2 cellular contexts compared by ENCODE assay signal in the genomic region with DNA sequence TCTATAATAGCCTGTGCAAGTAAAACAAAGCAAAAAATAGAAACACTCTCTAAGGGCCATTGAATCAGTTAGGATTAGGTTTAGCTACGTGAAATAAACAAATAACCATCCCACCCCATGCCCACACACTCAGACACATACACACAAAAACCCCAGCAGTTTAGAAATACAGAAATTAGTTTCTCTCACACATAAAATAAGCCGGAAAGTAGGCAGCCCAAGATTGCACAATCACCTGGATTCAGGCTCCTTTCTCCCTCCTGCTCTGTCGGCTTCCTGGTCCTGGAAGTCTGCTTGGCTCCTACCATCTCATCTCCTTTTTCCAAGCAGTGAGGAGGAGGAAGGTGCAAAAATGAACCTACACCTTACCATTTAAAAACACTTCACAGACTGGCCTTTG.
TF ChIP-seq lines count a peak whose summit lies in the region.

No MANE protein-coding gene starts in this region.

TF ChIP-seq in SK-N-SH, 30 proteins besides CTCF, POLR2A, EP300 and RAD21:
- TF ChIP-seq ELF1 (IDR thresholded peaks at IDR 0.05) (no peak), FOXM1 (IDR thresholded peaks at IDR 0.05; ENCODE audit: low read depth) (no peak), MXI1 (IDR thresholded peaks at IDR 0.05; ENCODE audit: low read depth, low read length) (no peak), SIN3A (IDR thresholded peaks at IDR 0.05; ENCODE audit: borderline replicate concordance, low read depth, low read length) (no peak), FOXJ3 (CRISPR knock-in tag; IDR thresholded peaks at IDR 0.05) (no peak), EZH2phosphoT487 (IDR thresholded peaks at IDR 0.05; ENCODE audit: borderline replicate concordance, low read depth) (no peak), JUND (IDR thresholded peaks at IDR 0.05) (no peak), TCF12 (IDR thresholded peaks at IDR 0.05) (no peak), GABPA (IDR thresholded peaks at IDR 0.05; ENCODE audit: low read depth) (no peak), YY1 (IDR thresholded peaks at IDR 0.05; ENCODE audit: low read depth) (no peak), RXRA (IDR thresholded peaks at IDR 0.05; ENCODE audit: borderline replicate concordance, low read depth) (no peak), MEF2A (IDR thresholded peaks at IDR 0.05; ENCODE audit: borderline replicate concordance, low read depth) (no peak), TEAD4 (IDR thresholded peaks at IDR 0.05; ENCODE audit: borderline replicate concordance, insufficient read depth) (no peak), TAF1 (IDR thresholded peaks at IDR 0.05; ENCODE audit: borderline replicate concordance, low read depth, low read length) (no peak)
- TF ChIP-seq, protein P1, sequence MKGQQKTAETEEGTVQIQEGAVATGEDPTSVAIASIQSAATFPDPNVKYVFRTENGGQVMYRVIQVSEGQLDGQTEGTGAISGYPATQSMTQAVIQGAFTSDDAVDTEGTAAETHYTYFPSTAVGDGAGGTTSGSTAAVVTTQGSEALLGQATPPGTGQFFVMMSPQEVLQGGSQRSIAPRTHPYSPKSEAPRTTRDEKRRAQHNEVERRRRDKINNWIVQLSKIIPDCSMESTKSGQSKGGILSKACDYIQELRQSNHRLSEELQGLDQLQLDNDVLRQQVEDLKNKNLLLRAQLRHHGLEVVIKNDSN (IDR thresholded peaks at IDR 0.05; ENCODE audit: borderline replicate concordance, low read depth): no peak
- TF ChIP-seq, protein P2, sequence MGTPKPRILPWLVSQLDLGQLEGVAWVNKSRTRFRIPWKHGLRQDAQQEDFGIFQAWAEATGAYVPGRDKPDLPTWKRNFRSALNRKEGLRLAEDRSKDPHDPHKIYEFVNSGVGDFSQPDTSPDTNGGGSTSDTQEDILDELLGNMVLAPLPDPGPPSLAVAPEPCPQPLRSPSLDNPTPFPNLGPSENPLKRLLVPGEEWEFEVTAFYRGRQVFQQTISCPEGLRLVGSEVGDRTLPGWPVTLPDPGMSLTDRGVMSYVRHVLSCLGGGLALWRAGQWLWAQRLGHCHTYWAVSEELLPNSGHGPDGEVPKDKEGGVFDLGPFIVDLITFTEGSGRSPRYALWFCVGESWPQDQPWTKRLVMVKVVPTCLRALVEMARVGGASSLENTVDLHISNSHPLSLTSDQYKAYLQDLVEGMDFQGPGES (IDR thresholded peaks at IDR 0.05; ENCODE audit: low read depth, low read length): no peak
- TF ChIP-seq, protein P3, sequence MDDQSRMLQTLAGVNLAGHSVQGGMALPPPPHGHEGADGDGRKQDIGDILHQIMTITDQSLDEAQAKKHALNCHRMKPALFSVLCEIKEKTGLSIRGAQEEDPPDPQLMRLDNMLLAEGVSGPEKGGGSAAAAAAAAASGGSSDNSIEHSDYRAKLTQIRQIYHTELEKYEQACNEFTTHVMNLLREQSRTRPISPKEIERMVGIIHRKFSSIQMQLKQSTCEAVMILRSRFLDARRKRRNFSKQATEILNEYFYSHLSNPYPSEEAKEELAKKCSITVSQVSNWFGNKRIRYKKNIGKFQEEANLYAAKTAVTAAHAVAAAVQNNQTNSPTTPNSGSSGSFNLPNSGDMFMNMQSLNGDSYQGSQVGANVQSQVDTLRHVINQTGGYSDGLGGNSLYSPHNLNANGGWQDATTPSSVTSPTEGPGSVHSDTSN (IDR thresholded peaks at IDR 0.05): no peak
- TF ChIP-seq, protein P4, sequence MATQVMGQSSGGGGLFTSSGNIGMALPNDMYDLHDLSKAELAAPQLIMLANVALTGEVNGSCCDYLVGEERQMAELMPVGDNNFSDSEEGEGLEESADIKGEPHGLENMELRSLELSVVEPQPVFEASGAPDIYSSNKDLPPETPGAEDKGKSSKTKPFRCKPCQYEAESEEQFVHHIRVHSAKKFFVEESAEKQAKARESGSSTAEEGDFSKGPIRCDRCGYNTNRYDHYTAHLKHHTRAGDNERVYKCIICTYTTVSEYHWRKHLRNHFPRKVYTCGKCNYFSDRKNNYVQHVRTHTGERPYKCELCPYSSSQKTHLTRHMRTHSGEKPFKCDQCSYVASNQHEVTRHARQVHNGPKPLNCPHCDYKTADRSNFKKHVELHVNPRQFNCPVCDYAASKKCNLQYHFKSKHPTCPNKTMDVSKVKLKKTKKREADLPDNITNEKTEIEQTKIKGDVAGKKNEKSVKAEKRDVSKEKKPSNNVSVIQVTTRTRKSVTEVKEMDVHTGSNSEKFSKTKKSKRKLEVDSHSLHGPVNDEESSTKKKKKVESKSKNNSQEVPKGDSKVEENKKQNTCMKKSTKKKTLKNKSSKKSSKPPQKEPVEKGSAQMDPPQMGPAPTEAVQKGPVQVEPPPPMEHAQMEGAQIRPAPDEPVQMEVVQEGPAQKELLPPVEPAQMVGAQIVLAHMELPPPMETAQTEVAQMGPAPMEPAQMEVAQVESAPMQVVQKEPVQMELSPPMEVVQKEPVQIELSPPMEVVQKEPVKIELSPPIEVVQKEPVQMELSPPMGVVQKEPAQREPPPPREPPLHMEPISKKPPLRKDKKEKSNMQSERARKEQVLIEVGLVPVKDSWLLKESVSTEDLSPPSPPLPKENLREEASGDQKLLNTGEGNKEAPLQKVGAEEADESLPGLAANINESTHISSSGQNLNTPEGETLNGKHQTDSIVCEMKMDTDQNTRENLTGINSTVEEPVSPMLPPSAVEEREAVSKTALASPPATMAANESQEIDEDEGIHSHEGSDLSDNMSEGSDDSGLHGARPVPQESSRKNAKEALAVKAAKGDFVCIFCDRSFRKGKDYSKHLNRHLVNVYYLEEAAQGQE (IDR thresholded peaks at IDR 0.05; ENCODE audit: low read depth, low read length): no peak

TF ChIP-seq in SK-N-SH treated with all-trans-retinoic acid at 6 μM for 48 hours, 23 proteins besides CTCF, POLR2A, EP300 and RAD21:
- TF ChIP-seq ARNTL (CRISPR knock-in tag; IDR thresholded peaks at IDR 0.05; ENCODE audit: borderline replicate concordance, low read depth): no peak
- no peak for TF ChIP-seq CSDC2 (CRISPR knock-in tag; IDR thresholded peaks at IDR 0.05)
- no peak for TF ChIP-seq PPARA (CRISPR knock-in tag; IDR thresholded peaks at IDR 0.05; ENCODE audit: borderline replicate concordance)
- TF ChIP-seq, protein P5, sequence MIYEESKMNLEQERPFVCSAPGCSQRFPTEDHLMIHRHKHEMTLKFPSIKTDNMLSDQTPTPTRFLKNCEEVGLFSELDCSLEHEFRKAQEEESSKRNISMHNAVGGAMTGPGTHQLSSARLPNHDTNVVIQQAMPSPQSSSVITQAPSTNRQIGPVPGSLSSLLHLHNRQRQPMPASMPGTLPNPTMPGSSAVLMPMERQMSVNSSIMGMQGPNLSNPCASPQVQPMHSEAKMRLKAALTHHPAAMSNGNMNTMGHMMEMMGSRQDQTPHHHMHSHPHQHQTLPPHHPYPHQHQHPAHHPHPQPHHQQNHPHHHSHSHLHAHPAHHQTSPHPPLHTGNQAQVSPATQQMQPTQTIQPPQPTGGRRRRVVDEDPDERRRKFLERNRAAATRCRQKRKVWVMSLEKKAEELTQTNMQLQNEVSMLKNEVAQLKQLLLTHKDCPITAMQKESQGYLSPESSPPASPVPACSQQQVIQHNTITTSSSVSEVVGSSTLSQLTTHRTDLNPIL (CRISPR knock-in tag; IDR thresholded peaks at IDR 0.05; ENCODE audit: low read depth): no peak
- TF ChIP-seq ISL1 (CRISPR knock-in tag; IDR thresholded peaks at IDR 0.05): no peak
- TF ChIP-seq BACH2 (CRISPR knock-in tag; IDR thresholded peaks at IDR 0.05; ENCODE audit: borderline replicate concordance): no peak
- TF ChIP-seq OSR1 (CRISPR knock-in tag; IDR thresholded peaks at IDR 0.05): no peak
- TF ChIP-seq, protein P6, sequence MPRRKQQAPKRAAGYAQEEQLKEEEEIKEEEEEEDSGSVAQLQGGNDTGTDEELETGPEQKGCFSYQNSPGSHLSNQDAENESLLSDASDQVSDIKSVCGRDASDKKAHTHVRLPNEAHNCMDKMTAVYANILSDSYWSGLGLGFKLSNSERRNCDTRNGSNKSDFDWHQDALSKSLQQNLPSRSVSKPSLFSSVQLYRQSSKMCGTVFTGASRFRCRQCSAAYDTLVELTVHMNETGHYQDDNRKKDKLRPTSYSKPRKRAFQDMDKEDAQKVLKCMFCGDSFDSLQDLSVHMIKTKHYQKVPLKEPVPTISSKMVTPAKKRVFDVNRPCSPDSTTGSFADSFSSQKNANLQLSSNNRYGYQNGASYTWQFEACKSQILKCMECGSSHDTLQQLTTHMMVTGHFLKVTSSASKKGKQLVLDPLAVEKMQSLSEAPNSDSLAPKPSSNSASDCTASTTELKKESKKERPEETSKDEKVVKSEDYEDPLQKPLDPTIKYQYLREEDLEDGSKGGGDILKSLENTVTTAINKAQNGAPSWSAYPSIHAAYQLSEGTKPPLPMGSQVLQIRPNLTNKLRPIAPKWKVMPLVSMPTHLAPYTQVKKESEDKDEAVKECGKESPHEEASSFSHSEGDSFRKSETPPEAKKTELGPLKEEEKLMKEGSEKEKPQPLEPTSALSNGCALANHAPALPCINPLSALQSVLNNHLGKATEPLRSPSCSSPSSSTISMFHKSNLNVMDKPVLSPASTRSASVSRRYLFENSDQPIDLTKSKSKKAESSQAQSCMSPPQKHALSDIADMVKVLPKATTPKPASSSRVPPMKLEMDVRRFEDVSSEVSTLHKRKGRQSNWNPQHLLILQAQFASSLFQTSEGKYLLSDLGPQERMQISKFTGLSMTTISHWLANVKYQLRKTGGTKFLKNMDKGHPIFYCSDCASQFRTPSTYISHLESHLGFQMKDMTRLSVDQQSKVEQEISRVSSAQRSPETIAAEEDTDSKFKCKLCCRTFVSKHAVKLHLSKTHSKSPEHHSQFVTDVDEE (CRISPR knock-in tag; IDR thresholded peaks at IDR 0.05): no peak
- TF ChIP-seq ESRRG (CRISPR knock-in tag; IDR thresholded peaks at IDR 0.05): no peak
